Comparison of ENCODE assay signal across 15 cellular contexts in the genomic region with DNA sequence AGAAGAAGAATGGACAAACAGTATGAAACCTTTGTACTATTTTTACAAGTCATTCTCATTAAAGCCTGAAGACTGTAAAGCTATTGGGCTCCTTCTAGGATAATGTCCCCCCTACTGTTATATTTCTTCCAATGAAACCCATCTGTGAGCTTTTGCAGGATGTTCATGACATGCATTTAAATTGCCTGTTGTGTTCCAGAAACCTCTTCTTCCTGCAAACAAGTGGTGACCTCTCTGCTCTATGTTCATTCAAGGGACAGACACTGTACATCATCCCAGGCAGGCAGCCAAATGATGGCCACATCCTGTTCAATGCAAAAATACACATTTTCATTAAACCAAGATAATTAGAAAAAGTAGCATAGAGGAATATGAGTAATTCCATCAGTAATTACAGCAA.
DNase-seq lines count a peak whose midpoint lies in the region; ATAC-seq and TF ChIP-seq lines count a peak whose summit lies in the region.
"Had no signal": no experiment of that assay in that cellular context is flagged by ENCODE, and none has a peak within 500 bp of the region (broad histone marks: within the 10 kb centered on the region; RNA-seq: fewer than 3 reads in every experiment).

No MANE protein-coding gene starts in this region.

- no peaks in the 10 kb centered on the region for H3K27me3 ChIP-seq in BE2C

- H3K4me1 ChIP-seq in BE2C, result peaks cover 14% of the 10 kb centered on the region

- TF ChIP-seq CTCF in BE2C (IDR thresholded peaks at IDR 0.05; ENCODE audit: low read depth, low read length), result no peak
- no peak for TF ChIP-seq CTCF in omental fat pad (IDR thresholded peaks at IDR 0.05)

- no peaks in the 10 kb centered on the region for H3K9me3 ChIP-seq in BE2C

- H3K36me3 ChIP-seq in BE2C, result no peaks in the 10 kb centered on the region

- no peak for ATAC-seq in omental fat pad (ENCODE audit: low FRiP score)
- ATAC-seq: Right ventricle myocardium inferior had no signal

- H3K4me3 ChIP-seq in BE2C (ENCODE audit: low read depth, low read length), result no peak overlapping the region
- H3K4me3 ChIP-seq: PC-9 had no signal

- DNase-seq in BE2C, result peak; percentile 36
- peak; percentile 9 for DNase-seq in EL
- peak; percentile 16 for DNase-seq in RPMI7951 (ENCODE audit: low read depth)
- peak; percentile 25 for DNase-seq in foreskin melanocyte
- DNase-seq in omental fat pad (ENCODE audit: low spot score), result no peak
- no peak for DNase-seq in stimulated activated CD4-positive, alpha-beta T cell treated with anti-CD3 and anti-CD28 coated beads, Interleukin-15, amount 100 ng/mL, for 24 hours
- DNase-seq in NCI-H1092 treated with DMSO at 0.1 percent for 48 hours (lab: John Stamatoyannopoulos, UW), result no peak
- DNase-seq: CD4-positive, alpha-beta memory T cell; KG1; NCI-H1092; NCI-H2081 treated with DMSO at 0.1 percent for 48 hours; NCI-H226; NCI-H526; PC-9 had no signal

Comparison
In these comparisons a context has a peak if more than half of its experiments do, and no peak if none do; other contexts are left out.
1. DNase-seq: peak in BE2C (single experiment), EL (single experiment), RPMI7951 (single experiment) and foreskin melanocyte (single experiment); none in omental fat pad (single experiment), stimulated activated CD4-positive, alpha-beta T cell treated with anti-CD3 and anti-CD28 coated beads, Interleukin-15, amount 100 ng/mL, for 24 hours (single experiment) and NCI-H1092 treated with DMSO at 0.1 percent for 48 hours (single experiment).